Comparison of ENCODE assay signal across 21 cellular contexts in the genomic region with DNA sequence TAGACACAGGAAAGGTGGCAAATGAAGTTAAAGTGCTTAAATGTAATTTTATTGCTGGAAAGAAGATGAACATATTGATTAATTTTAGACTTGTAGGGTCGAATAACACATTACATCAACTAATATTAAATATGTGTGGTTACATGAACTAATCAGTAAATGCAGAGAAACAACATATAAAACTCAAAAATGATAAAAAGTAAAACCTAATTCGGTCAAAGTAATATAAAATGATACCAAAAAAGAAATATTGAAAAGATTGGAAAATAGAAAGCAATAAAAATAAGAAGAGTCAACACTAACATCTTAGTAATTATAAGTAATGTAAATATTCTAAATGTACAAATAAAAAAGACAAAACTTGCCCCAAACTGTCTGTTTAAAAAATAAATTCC. TPM values are rescaled to one million over a fixed set of nuclear protein-coding genes. Genes with fewer than 3 reads are reported as not detected.
A peak's percentile ranks its signal among the peaks of the same experiment; 100 is the strongest.
DNase-seq lines count a peak whose midpoint lies in the region; ATAC-seq and TF ChIP-seq lines count a peak whose summit lies in the region.
"Had no signal": no experiment of that assay in that cellular context is flagged by ENCODE, and none has a peak within 500 bp of the region (broad histone marks: within the 10 kb centered on the region; RNA-seq: fewer than 3 reads in every experiment).

No MANE protein-coding gene starts in this region.

- no peak overlapping the region for H3K4ac ChIP-seq in mesenchymal stem cell (ENCODE audit: low read depth in 1 of 2, low read length in 2 of 2)

- H3K9ac ChIP-seq in KMS-11 = peak overlapping the region; percentile 44; the same call in 1 of the 2 replicates
- H3K9ac ChIP-seq in mesenchymal stem cell (ENCODE audit: low read length) = peak overlapping the region; percentile 29

- H2BK120ac ChIP-seq in mesenchymal stem cell (ENCODE audit: low read depth, low read length) = no peak overlapping the region

- POLR2A ChIA-PET in activated CD4-positive, alpha-beta memory T cell treated with anti-CD3 and anti-CD28 coated beads, Interleukin-2, amount 10 ng/mL, durations not matched to agents 7 days and 5 days (lab: Charles Lee) = interaction anchor here (1.4 to 2.0 kb wide), 3 partner anchors 25 to 129 kb away, joined by 3 to 12 read pairs (median 5); a partner anchor contains a TSS
- POLR2A ChIA-PET in activated CD4-positive, alpha-beta memory T cell treated with anti-CD3 and anti-CD28 coated beads for 36 hours (lab: Charles Lee) = no interaction called here
- POLR2A ChIA-PET in activated CD8-positive, alpha-beta T cell treated with anti-CD3 and anti-CD28 coated beads, Interleukin-2, amount 10 ng/mL, durations not matched to agents 7 days and 5 days (lab: Charles Lee) = no interaction called here

- H3K27ac ChIP-seq in KMS-11 (peak overlapping the region; percentile 61), mesenchymal stem cell (ENCODE audit: low read length, poor library complexity, severe bottlenecking) (no peak overlapping the region)
- H3K27ac ChIP-seq: left ventricle myocardium inferior had no signal

- H2AK5ac ChIP-seq in mesenchymal stem cell (ENCODE audit: low read length, severe bottlenecking) = no peak overlapping the region

- no peak overlapping the region for H2BK12ac ChIP-seq in mesenchymal stem cell (ENCODE audit: low read length in 2 of 2)

- H3K14ac ChIP-seq in mesenchymal stem cell (ENCODE audit: low read length in 2 of 2) = no peak overlapping the region

- H3K79me1 ChIP-seq in mesenchymal stem cell (replicated peaks; ENCODE audit: low read length, poor library complexity, severe bottlenecking) = no peaks in the 10 kb centered on the region

- ATAC-seq in activated CD8-positive, alpha-beta T cell treated with anti-CD3 and anti-CD28 coated beads, Interleukin-2, amount 10 ng/mL, durations not matched to agents 7 days and 5 days = no peak
- no peak for ATAC-seq in GM21447 (IDR thresholded peaks at IDR 0.05; ENCODE audit: unreplicated experiment)
- ATAC-seq: sciatic nerve had no signal

- H4K8ac ChIP-seq in mesenchymal stem cell (ENCODE audit: low read length) = no peak overlapping the region

- H3K9me3 ChIP-seq in mesenchymal stem cell (ENCODE audit: control insufficient read depth, low read length) = peaks cover 7% of the 10 kb centered on the region

- peak overlapping the region; percentile 57 for H2BK5ac ChIP-seq in mesenchymal stem cell (ENCODE audit: low read depth, low read length, poor library complexity, severe bottlenecking)

- no peak overlapping the region for H3K23ac ChIP-seq in mesenchymal stem cell (ENCODE audit: low read length in 2 of 2)

- CTCF ChIA-PET in activated CD4-positive, alpha-beta memory T cell treated with anti-CD3 and anti-CD28 coated beads, Interleukin-2, amount 10 ng/mL, durations not matched to agents 7 days and 5 days (lab: Charles Lee) = interaction anchor here (1.6 kb wide), 1 partner anchor 76 kb away, joined by 5 read pairs; no protein-coding TSS in a partner anchor
- CTCF ChIA-PET in activated CD4-positive, alpha-beta memory T cell treated with anti-CD3 and anti-CD28 coated beads for 36 hours (lab: Charles Lee) = no interaction called here
- CTCF ChIA-PET in activated CD8-positive, alpha-beta T cell treated with anti-CD3 and anti-CD28 coated beads, Interleukin-2, amount 10 ng/mL, durations not matched to agents 7 days and 5 days (lab: Charles Lee) = no interaction called here

- no peak for TF ChIP-seq CTCF in KMS-11 (conservative IDR thresholded peaks at IDR 0.05; ENCODE audit: low read depth, low read length)

- H3K4me1 ChIP-seq in KMS-11 (ENCODE audit: low read depth, poor library complexity, severe bottlenecking) = peaks cover 34% of the 10 kb centered on the region
- no peaks in the 10 kb centered on the region for H3K4me1 ChIP-seq in mesenchymal stem cell (ENCODE audit: control insufficient read depth, insufficient read depth, low read depth, low read length)
- H3K4me1 ChIP-seq: left ventricle myocardium inferior had no signal

- no peaks in the 10 kb centered on the region for H3K79me2 ChIP-seq in KMS-11 (ENCODE audit: insufficient read depth, low read depth)

- H3K36me3 ChIP-seq in KMS-11 (ENCODE audit: insufficient read depth) (no peaks in the 10 kb centered on the region), mesenchymal stem cell (ENCODE audit: control insufficient read depth in 1 of 2, insufficient read depth in 2 of 2, low read depth in 1 of 2, low read length in 2 of 2) (no peaks in the 10 kb centered on the region)
- H3K36me3 ChIP-seq: left ventricle myocardium inferior had no signal

- peaks cover 23% of the 10 kb centered on the region for H3K9me3 Mint-ChIP-seq in activated CD4-positive, alpha-beta memory T cell treated with anti-CD3 and anti-CD28 coated beads, Interleukin-2, amount 10 ng/mL, durations not matched to agents 7 days and 5 days
- peaks cover 33% of the 10 kb centered on the region for H3K9me3 Mint-ChIP-seq in activated CD4-positive, alpha-beta memory T cell treated with anti-CD3 and anti-CD28 coated beads for 36 hours
- H3K9me3 Mint-ChIP-seq in activated CD8-positive, alpha-beta T cell treated with anti-CD3 and anti-CD28 coated beads, Interleukin-2, amount 10 ng/mL, durations not matched to agents 7 days and 5 days (ENCODE audit: insufficient read depth) = peaks cover 11% of the 10 kb centered on the region

- peaks cover 27% of the 10 kb centered on the region for H3K36me3 Mint-ChIP-seq in activated CD4-positive, alpha-beta memory T cell treated with anti-CD3 and anti-CD28 coated beads, Interleukin-2, amount 10 ng/mL, durations not matched to agents 7 days and 5 days (ENCODE audit: low read depth)
- no peaks in the 10 kb centered on the region for H3K36me3 Mint-ChIP-seq in activated CD4-positive, alpha-beta memory T cell treated with anti-CD3 and anti-CD28 coated beads for 36 hours
- peaks cover 6% of the 10 kb centered on the region for H3K36me3 Mint-ChIP-seq in activated CD8-positive, alpha-beta T cell treated with anti-CD3 and anti-CD28 coated beads, Interleukin-2, amount 10 ng/mL, durations not matched to agents 7 days and 5 days (ENCODE audit: low read depth)
- H3K36me3 Mint-ChIP-seq: brain; CD8-positive, alpha-beta T cell had no signal

- H4K20me1 ChIP-seq in KMS-11 (ENCODE audit: insufficient read depth) = no peaks in the 10 kb centered on the region

- DNase-seq in activated CD4-positive, alpha-beta memory T cell treated with anti-CD3 and anti-CD28 coated beads, Interleukin-2, amount 10 ng/mL, durations not matched to agents 7 days and 5 days = no peak
- no peak for DNase-seq in activated CD4-positive, alpha-beta memory T cell treated with anti-CD3 and anti-CD28 coated beads for 36 hours
- no peak for DNase-seq in activated CD8-positive, alpha-beta T cell treated with anti-CD3 and anti-CD28 coated beads, Interleukin-2, amount 10 ng/mL, durations not matched to agents 7 days and 5 days
- DNase-seq in mesenchymal stem cell = no peak
- no peak for DNase-seq in NCI-H345 (lab: John Stamatoyannopoulos, UW)
- no peak for DNase-seq in RKO (ENCODE audit: low spot score)
- DNase-seq: activated CD4-positive, alpha-beta T cell treated with anti-CD3 and anti-CD28 coated beads, Interleukin-2, amount 50 U/mL, for 4 hours; activated gamma-delta T cell treated with Interleukin-2 at 50 U/mL for 16 hours; DMS79; H7; left ventricle myocardium inferior; NCI-H1694; SHP77 treated with DMSO at 0.1 percent for 48 hours; substantia nigra had no signal

- H4K91ac ChIP-seq in mesenchymal stem cell (ENCODE audit: low read length) = no peak overlapping the region

- peak overlapping the region; percentile 70 for H3K27ac Mint-ChIP-seq in activated CD4-positive, alpha-beta memory T cell treated with anti-CD3 and anti-CD28 coated beads, Interleukin-2, amount 10 ng/mL, durations not matched to agents 7 days and 5 days
- no peak overlapping the region for H3K27ac Mint-ChIP-seq in activated CD4-positive, alpha-beta memory T cell treated with anti-CD3 and anti-CD28 coated beads for 36 hours
- peak overlapping the region; percentile 35 for H3K27ac Mint-ChIP-seq in activated CD8-positive, alpha-beta T cell treated with anti-CD3 and anti-CD28 coated beads, Interleukin-2, amount 10 ng/mL, durations not matched to agents 7 days and 5 days
- H3K27ac Mint-ChIP-seq: brain; CD8-positive, alpha-beta T cell had no signal

- H3K18ac ChIP-seq in mesenchymal stem cell (ENCODE audit: low read depth in 1 of 2, low read length in 2 of 2) = no peak overlapping the region

- no CpG with 5 or more reads among the region's 2 CpGs for WGBS in mesenchymal stem cell

- H2BK15ac ChIP-seq in mesenchymal stem cell (ENCODE audit: low read depth, poor library complexity, severe bottlenecking) = no peak overlapping the region

- peak overlapping the region; percentile 49 for H3K4me3 Mint-ChIP-seq in activated CD4-positive, alpha-beta memory T cell treated with anti-CD3 and anti-CD28 coated beads, Interleukin-2, amount 10 ng/mL, durations not matched to agents 7 days and 5 days
- no peak overlapping the region for H3K4me3 Mint-ChIP-seq in activated CD4-positive, alpha-beta memory T cell treated with anti-CD3 and anti-CD28 coated beads for 36 hours
- peak overlapping the region; percentile 45 for H3K4me3 Mint-ChIP-seq in activated CD8-positive, alpha-beta T cell treated with anti-CD3 and anti-CD28 coated beads, Interleukin-2, amount 10 ng/mL, durations not matched to agents 7 days and 5 days
- H3K4me3 Mint-ChIP-seq: brain; CD8-positive, alpha-beta T cell had no signal

- intact Hi-C loops in activated CD4-positive, alpha-beta memory T cell treated with anti-CD3 and anti-CD28 coated beads for 36 hours (cut with micrococcal nuclease) = loop anchor here (5.0 kb wide), 1 partner anchor 46 kb away; a partner anchor contains a TSS

- peak overlapping the region; percentile 61 for H3K4me2 ChIP-seq in KMS-11
- H3K4me2 ChIP-seq in mesenchymal stem cell (ENCODE audit: low read length, poor library complexity, severe bottlenecking) = no peak overlapping the region

- H2AFZ ChIP-seq in KMS-11 (ENCODE audit: low read depth) = peak overlapping the region; percentile 55; the same call in 1 of the 2 replicates
- H2AFZ ChIP-seq in mesenchymal stem cell (ENCODE audit: low read depth, low read length) = no peak overlapping the region

- H3K27me3 Mint-ChIP-seq in activated CD4-positive, alpha-beta memory T cell treated with anti-CD3 and anti-CD28 coated beads, Interleukin-2, amount 10 ng/mL, durations not matched to agents 7 days and 5 days = peaks cover 10% of the 10 kb centered on the region
- H3K27me3 Mint-ChIP-seq in activated CD4-positive, alpha-beta memory T cell treated with anti-CD3 and anti-CD28 coated beads for 36 hours = no peaks in the 10 kb centered on the region
- H3K27me3 Mint-ChIP-seq in activated CD8-positive, alpha-beta T cell treated with anti-CD3 and anti-CD28 coated beads, Interleukin-2, amount 10 ng/mL, durations not matched to agents 7 days and 5 days (ENCODE audit: low read depth) = no peaks in the 10 kb centered on the region

- peaks cover 20% of the 10 kb centered on the region for H3K4me1 Mint-ChIP-seq in activated CD4-positive, alpha-beta memory T cell treated with anti-CD3 and anti-CD28 coated beads, Interleukin-2, amount 10 ng/mL, durations not matched to agents 7 days and 5 days
- peaks cover 15% of the 10 kb centered on the region for H3K4me1 Mint-ChIP-seq in activated CD4-positive, alpha-beta memory T cell treated with anti-CD3 and anti-CD28 coated beads for 36 hours (ENCODE audit: low read depth)
- H3K4me1 Mint-ChIP-seq in activated CD8-positive, alpha-beta T cell treated with anti-CD3 and anti-CD28 coated beads, Interleukin-2, amount 10 ng/mL, durations not matched to agents 7 days and 5 days (ENCODE audit: low read depth) = peaks cover 14% of the 10 kb centered on the region
- H3K4me1 Mint-ChIP-seq: brain had no signal

- no peaks in the 10 kb centered on the region for H3K27me3 ChIP-seq in KMS-11 (ENCODE audit: insufficient read depth, low read depth)
- no peaks in the 10 kb centered on the region for H3K27me3 ChIP-seq in mesenchymal stem cell (ENCODE audit: control insufficient read depth in 1 of 2, insufficient read depth in 1 of 2, low read length in 2 of 2)

- H3K4me3 ChIP-seq in KMS-11 (IDR thresholded peaks at IDR 0.05; ENCODE audit: insufficient read depth, low read depth, low read length) = no peak overlapping the region
- H3K4me3 ChIP-seq in mesenchymal stem cell (ENCODE audit: insufficient read depth in 1 of 2, low read depth in 1 of 2, low read length in 2 of 2) = no peak overlapping the region
- H3K4me3 ChIP-seq: left ventricle myocardium inferior had no signal

RNA-seq across cellular contexts. Expression of a gene that starts 43.3 kb away (rescaled TPM):
- 100 to 1,000 TPM; 657 to 659 TPM for total RNA-seq in activated CD4-positive, alpha-beta memory T cell treated with anti-CD3 and anti-CD28 coated beads, Interleukin-2, amount 10 ng/mL, durations not matched to agents 7 days and 5 days
- 100 to 1,000 TPM; 240 to 246 TPM for total RNA-seq in activated CD4-positive, alpha-beta memory T cell treated with anti-CD3 and anti-CD28 coated beads for 36 hours
- 100 to 1,000 TPM; 392 to 404 TPM for total RNA-seq in activated CD8-positive, alpha-beta T cell treated with anti-CD3 and anti-CD28 coated beads, Interleukin-2, amount 10 ng/mL, durations not matched to agents 7 days and 5 days
- not detected for polyA plus RNA-seq in mesenchymal stem cell (2013, experiment 1 of 2)
- polyA plus RNA-seq in mesenchymal stem cell (2013, experiment 2 of 2) = not detected
- total RNA-seq: dermis microvascular lymphatic vessel endothelial cell, LHCN-M2 had no signal

RNA-seq across cellular contexts. Expression of a gene that starts 47.5 kb away (rescaled TPM):
- total RNA-seq in activated CD4-positive, alpha-beta memory T cell treated with anti-CD3 and anti-CD28 coated beads, Interleukin-2, amount 10 ng/mL, durations not matched to agents 7 days and 5 days = 10 to 100 TPM; 25.7 to 26.9 TPM
- total RNA-seq in activated CD4-positive, alpha-beta memory T cell treated with anti-CD3 and anti-CD28 coated beads for 36 hours = 10 to 100 TPM; 12.9 to 14.4 TPM
- total RNA-seq in activated CD8-positive, alpha-beta T cell treated with anti-CD3 and anti-CD28 coated beads, Interleukin-2, amount 10 ng/mL, durations not matched to agents 7 days and 5 days = 10 to 100 TPM; 19.6 to 20.9 TPM
- polyA plus RNA-seq in mesenchymal stem cell (2013, experiment 1 of 2) = 13.3 TPM
- polyA plus RNA-seq in mesenchymal stem cell (2013, experiment 2 of 2) = 13.4 TPM
